14 cellular contexts compared by ENCODE assay signal in genomic region chr22:20953668-20954500, GRCh38. TPM values are rescaled to one million over a fixed set of nuclear protein-coding genes. Genes with fewer than 3 reads are reported as not detected.
DNase-seq lines count a peak whose midpoint lies in the region; ATAC-seq, FAIRE-seq and TF ChIP-seq lines count a peak whose summit lies in the region.
"Had no signal": no experiment of that assay in that cellular context is flagged by ENCODE, and none has a peak within 500 bp of the region (broad histone marks: within the 10 kb centered on the region; RNA-seq: fewer than 3 reads in every experiment).

No MANE protein-coding gene starts in this region.

- no peak for DNase-seq in activated naive CD8-positive, alpha-beta T cell treated with anti-CD3 and anti-CD28 coated beads for 36 hours
- no peak for DNase-seq in activated naive CD8-positive, alpha-beta T cell treated with anti-CD3 and anti-CD28 coated beads, Interleukin-2, amount 50 U/mL, for 24 hours
- DNase-seq in keratinocyte (ENCODE audit: low read depth, low spot score) = peak; percentile 60
- no peak for DNase-seq in upper lobe of right lung
- DNase-seq in brain microvascular endothelial cell = no peak
- DNase-seq in RKO (ENCODE audit: low spot score) = no peak
- DNase-seq in T-helper 2 cell treated with Interferon-gamma antibody and Interleukin-4, amounts not matched to agents 5 μg/mL and 100 μg/mL, for 36 hours (ENCODE audit: low spot score) = no peak
- DNase-seq: activated T-cell treated with anti-CD3 and anti-CD28 coated beads, Interleukin-2, amount 50 U/mL, for 72 hours; hippocampal formation; NCI-H2171 treated with DMSO at 0.1 percent for 48 hours had no signal

- peaks cover 23% of the 10 kb centered on the region for H3K36me3 Mint-ChIP-seq in activated naive CD8-positive, alpha-beta T cell treated with anti-CD3 and anti-CD28 coated beads for 36 hours
- H3K36me3 Mint-ChIP-seq in activated naive CD8-positive, alpha-beta T cell treated with anti-CD3 and anti-CD28 coated beads, Interleukin-2, amount 50 U/mL, for 24 hours (ENCODE audit: low read depth) = peaks cover 25% of the 10 kb centered on the region
- peaks cover 34% of the 10 kb centered on the region for H3K36me3 Mint-ChIP-seq in brain
- H3K36me3 Mint-ChIP-seq in T-helper 2 cell treated with Interferon-gamma antibody and Interleukin-4, amounts not matched to agents 5 μg/mL and 100 μg/mL, for 36 hours (ENCODE audit: low read depth) = peaks cover 29% of the 10 kb centered on the region

- no peaks in the 10 kb centered on the region for H3K27me3 ChIP-seq in keratinocyte (ENCODE audit: control insufficient read depth, extremely low read depth, insufficient read depth, low read length)
- H3K27me3 ChIP-seq in upper lobe of right lung = no peaks in the 10 kb centered on the region
- no peaks in the 10 kb centered on the region for H3K27me3 ChIP-seq in brain microvascular endothelial cell (replicated peaks)

- no peak overlapping the region for H2AFZ ChIP-seq in keratinocyte (ENCODE audit: control insufficient read depth, low read length)

- H3K4me3 ChIP-seq in keratinocyte (ENCODE audit: control insufficient read depth in 2 of 3, extremely low read depth in 1 of 3, insufficient read depth in 2 of 3, low read depth in 1 of 3, low read length in 3 of 3) (peak overlapping the region in 2 of 3 experiments; percentile 2 to 36), upper lobe of right lung (no peak overlapping the region), brain microvascular endothelial cell (ENCODE audit: low read depth, low read length) (no peak overlapping the region)

- TF ChIP-seq CTCF in brain (conservative IDR thresholded peaks at IDR 0.05) = no peak
- no peak for TF ChIP-seq CTCF in keratinocyte (optimal IDR thresholded peaks at IDR 0.05 in 1 of 3, IDR thresholded peaks at IDR 0.05 in 1 of 3, conservative IDR thresholded peaks at IDR 0.05 in 1 of 3; ENCODE audit: extremely low read depth in 1 of 3, insufficient read depth in 2 of 3, low read length in 3 of 3)
- TF ChIP-seq CTCF in upper lobe of right lung (IDR thresholded peaks at IDR 0.05) = no peak
- no peak for TF ChIP-seq CTCF in brain microvascular endothelial cell (IDR thresholded peaks at IDR 0.05; ENCODE audit: low read depth, low read length, missing control alignments)

- H4K20me1 ChIP-seq in keratinocyte (ENCODE audit: control insufficient read depth, extremely low read depth, insufficient read depth, low read length) = no peaks in the 10 kb centered on the region

- H3K36me3 ChIP-seq in keratinocyte (ENCODE audit: control insufficient read depth in 2 of 2, extremely low read depth in 1 of 2, insufficient read depth in 2 of 2, low read length in 2 of 2) (peaks cover 6 to 36% of the 10 kb centered on the region in 2 experiments), upper lobe of right lung (peaks cover 39% of the 10 kb centered on the region), brain microvascular endothelial cell (replicated peaks) (peaks cover 36% of the 10 kb centered on the region)

- no peaks in the 10 kb centered on the region for H3K9me3 Mint-ChIP-seq in activated naive CD8-positive, alpha-beta T cell treated with anti-CD3 and anti-CD28 coated beads for 36 hours
- no peaks in the 10 kb centered on the region for H3K9me3 Mint-ChIP-seq in activated naive CD8-positive, alpha-beta T cell treated with anti-CD3 and anti-CD28 coated beads, Interleukin-2, amount 50 U/mL, for 24 hours
- H3K9me3 Mint-ChIP-seq in brain = no peaks in the 10 kb centered on the region
- H3K9me3 Mint-ChIP-seq in T-helper 2 cell treated with Interferon-gamma antibody and Interleukin-4, amounts not matched to agents 5 μg/mL and 100 μg/mL, for 36 hours = no peaks in the 10 kb centered on the region
- H3K9me3 Mint-ChIP-seq: activated T-cell treated with anti-CD3 and anti-CD28 coated beads, Interleukin-2, amount 50 U/mL, for 72 hours had no signal

- H3K9ac ChIP-seq in keratinocyte (ENCODE audit: control insufficient read depth, extremely low read depth, insufficient read depth, low read length) = peak overlapping the region; percentile 60
- H3K9ac ChIP-seq: KMS-11 had no signal

- peak overlapping the region; percentile 62 for H3K27ac Mint-ChIP-seq in activated naive CD8-positive, alpha-beta T cell treated with anti-CD3 and anti-CD28 coated beads for 36 hours
- no peak overlapping the region for H3K27ac Mint-ChIP-seq in activated naive CD8-positive, alpha-beta T cell treated with anti-CD3 and anti-CD28 coated beads, Interleukin-2, amount 50 U/mL, for 24 hours
- H3K27ac Mint-ChIP-seq in brain = peak overlapping the region in 3 of 5 experiments; percentile 30 to 83 (median 41)
- no peak overlapping the region for H3K27ac Mint-ChIP-seq in T-helper 2 cell treated with Interferon-gamma antibody and Interleukin-4, amounts not matched to agents 5 μg/mL and 100 μg/mL, for 36 hours
- H3K27ac Mint-ChIP-seq: activated T-cell treated with anti-CD3 and anti-CD28 coated beads, Interleukin-2, amount 50 U/mL, for 72 hours had no signal

- dilution Hi-C loops in keratinocyte (cut with MboI; ENCODE audit: extremely low pct_ligation_motif_present, low sequenced_read_pairs) = no loop called here

- peak overlapping the region; percentile 88 for H3K27ac ChIP-seq in keratinocyte (ENCODE audit: control insufficient read depth, insufficient read depth, low read length)
- H3K27ac ChIP-seq in upper lobe of right lung = no peak overlapping the region
- H3K27ac ChIP-seq in brain microvascular endothelial cell = no peak overlapping the region
- H3K27ac ChIP-seq: KMS-11 had no signal

- in situ Hi-C loops in brain microvascular endothelial cell (cut with HindIII; ENCODE audit: low pct_ligation_motif_present, low sequenced_read_pairs) = no loop called here

- H3K9me1 ChIP-seq in keratinocyte (ENCODE audit: control insufficient read depth, extremely low read depth, insufficient read depth, low read length) = no peaks in the 10 kb centered on the region

- H3K9me3 ChIP-seq in keratinocyte (ENCODE audit: control insufficient read depth, low read depth, low read length) (no peaks in the 10 kb centered on the region), upper lobe of right lung (no peaks in the 10 kb centered on the region)

- H3K4me1 ChIP-seq in keratinocyte (ENCODE audit: control insufficient read depth, extremely low read depth, insufficient read depth, low read length) (peaks cover 56% of the 10 kb centered on the region), upper lobe of right lung (peaks cover 14% of the 10 kb centered on the region)

- peaks cover 25% of the 10 kb centered on the region for H3K27me3 Mint-ChIP-seq in activated naive CD8-positive, alpha-beta T cell treated with anti-CD3 and anti-CD28 coated beads for 36 hours
- peaks cover 17% of the 10 kb centered on the region for H3K27me3 Mint-ChIP-seq in activated naive CD8-positive, alpha-beta T cell treated with anti-CD3 and anti-CD28 coated beads, Interleukin-2, amount 50 U/mL, for 24 hours
- H3K27me3 Mint-ChIP-seq in brain = peaks cover 29% of the 10 kb centered on the region
- H3K27me3 Mint-ChIP-seq in T-helper 2 cell treated with Interferon-gamma antibody and Interleukin-4, amounts not matched to agents 5 μg/mL and 100 μg/mL, for 36 hours (ENCODE audit: low read depth) = peaks cover 19% of the 10 kb centered on the region

- no peak for ATAC-seq in activated naive CD8-positive, alpha-beta T cell treated with anti-CD3 and anti-CD28 coated beads, Interleukin-2, amount 50 U/mL, for 24 hours
- ATAC-seq in upper lobe of right lung = peak; percentile 7
- ATAC-seq: activated T-cell treated with anti-CD3 and anti-CD28 coated beads, Interleukin-2, amount 50 U/mL, for 72 hours had no signal

- FAIRE-seq in keratinocyte (lab: Jason Lieb, UNC) = peak; percentile 96
- FAIRE-seq: G401.6 had no signal

- intact Hi-C loops in upper lobe of right lung (cut with DNase I) = no loop called here

- H3K79me2 ChIP-seq in keratinocyte (ENCODE audit: control insufficient read depth, insufficient read depth, low read length) = peaks cover 39% of the 10 kb centered on the region

- H3K4me2 ChIP-seq in keratinocyte (ENCODE audit: control insufficient read depth, extremely low read depth, insufficient read depth, low read depth, low read length) = peak overlapping the region; percentile 49
- H3K4me2 ChIP-seq: KMS-11 had no signal

- no peak overlapping the region for H3K4me3 Mint-ChIP-seq in activated naive CD8-positive, alpha-beta T cell treated with anti-CD3 and anti-CD28 coated beads for 36 hours
- no peak overlapping the region for H3K4me3 Mint-ChIP-seq in activated naive CD8-positive, alpha-beta T cell treated with anti-CD3 and anti-CD28 coated beads, Interleukin-2, amount 50 U/mL, for 24 hours
- H3K4me3 Mint-ChIP-seq in brain = no peak overlapping the region
- H3K4me3 Mint-ChIP-seq in T-helper 2 cell treated with Interferon-gamma antibody and Interleukin-4, amounts not matched to agents 5 μg/mL and 100 μg/mL, for 36 hours = no peak overlapping the region
- H3K4me3 Mint-ChIP-seq: activated T-cell treated with anti-CD3 and anti-CD28 coated beads, Interleukin-2, amount 50 U/mL, for 72 hours had no signal

- H3K4me1 Mint-ChIP-seq in activated naive CD8-positive, alpha-beta T cell treated with anti-CD3 and anti-CD28 coated beads for 36 hours = peaks cover 12% of the 10 kb centered on the region
- H3K4me1 Mint-ChIP-seq in activated naive CD8-positive, alpha-beta T cell treated with anti-CD3 and anti-CD28 coated beads, Interleukin-2, amount 50 U/mL, for 24 hours = peaks cover 15% of the 10 kb centered on the region
- H3K4me1 Mint-ChIP-seq in brain = peaks cover 14% of the 10 kb centered on the region
- H3K4me1 Mint-ChIP-seq in T-helper 2 cell treated with Interferon-gamma antibody and Interleukin-4, amounts not matched to agents 5 μg/mL and 100 μg/mL, for 36 hours (ENCODE audit: low read depth) = peaks cover 13% of the 10 kb centered on the region

RNA-seq across cellular contexts. Expression of gene AIFM3, which starts 13.2 kb away (rescaled TPM):
- total RNA-seq in activated naive CD8-positive, alpha-beta T cell treated with anti-CD3 and anti-CD28 coated beads for 36 hours = under 1 TPM in 1 of 2 experiments, not detected in 1; 0.14 TPM
- polyA plus RNA-seq in brain (ENCODE audit: insufficient read depth, low read depth, low replicate concordance) = 33.8 TPM
- 0.56 to 1.1 TPM (median 0.59 TPM) in 3 replicates for polyA plus RNA-seq in keratinocyte
- polyA plus RNA-seq in keratinocyte (2011; ENCODE audit: low read depth) = 0.36 TPM
- polyA plus RNA-seq in keratinocyte (2011; cell fraction: cytosol; rRNA removed) = 0.39 and 1.1 TPM in 2 replicates
- polyA plus RNA-seq in keratinocyte (2011; cell fraction: nucleus; rRNA removed) = 3.4 and 5.3 TPM in 2 replicates
- 0.62 and 0.69 TPM in 2 replicates for polyA plus RNA-seq in keratinocyte (2012; ENCODE audit: low replicate concordance)
- 0.29 to 0.30 TPM in 2 of 3 replicates, not detected in the other for polyA minus RNA-seq in keratinocyte
- polyA minus RNA-seq in keratinocyte (2011; cell fraction: cytosol; rRNA and poly(A)+ RNA removed) = 1.7 TPM
- 1.2 and 1.4 TPM in 2 replicates for polyA minus RNA-seq in keratinocyte (2011; cell fraction: nucleus; rRNA and poly(A)+ RNA removed)
- 5.7 TPM for total RNA-seq in upper lobe of right lung
- total RNA-seq: RPMI7951 had no signal

RNA-seq across cellular contexts. Expression of gene LZTR1, which starts 28.2 kb away (rescaled TPM):
- total RNA-seq in activated naive CD8-positive, alpha-beta T cell treated with anti-CD3 and anti-CD28 coated beads for 36 hours = 10 to 100 TPM; 32.4 to 39.2 TPM
- polyA plus RNA-seq in brain (ENCODE audit: insufficient read depth, low read depth, low replicate concordance) (25.4 TPM), keratinocyte (36.3 to 41.6 TPM (median 37.0 TPM) in 3 replicates)
- 62.8 TPM for polyA plus RNA-seq in keratinocyte (2011; ENCODE audit: low read depth)
- polyA plus RNA-seq in keratinocyte (2011; cell fraction: cytosol; rRNA removed) = 16.8 and 24.3 TPM in 2 replicates
- 197 and 198 TPM in 2 replicates for polyA plus RNA-seq in keratinocyte (2011; cell fraction: nucleus; rRNA removed)
- 21.9 and 28.0 TPM in 2 replicates for polyA plus RNA-seq in keratinocyte (2012; ENCODE audit: low replicate concordance)
- polyA minus RNA-seq in keratinocyte = 41.7 to 114 TPM (median 62.4 TPM) in 3 replicates
- polyA minus RNA-seq in keratinocyte (2011; cell fraction: cytosol; rRNA and poly(A)+ RNA removed) = 21.5 TPM
- 54.1 and 60.0 TPM in 2 replicates for polyA minus RNA-seq in keratinocyte (2011; cell fraction: nucleus; rRNA and poly(A)+ RNA removed)
- 56.7 TPM for total RNA-seq in upper lobe of right lung

RNA-seq across cellular contexts. Expression of gene CRKL, which starts 36.7 kb away (rescaled TPM):
- total RNA-seq in activated naive CD8-positive, alpha-beta T cell treated with anti-CD3 and anti-CD28 coated beads for 36 hours = 10 to 100 TPM; 82.1 to 82.2 TPM
- 39.0 TPM for polyA plus RNA-seq in brain (ENCODE audit: insufficient read depth, low read depth, low replicate concordance)
- polyA plus RNA-seq in keratinocyte = 25.0 to 33.4 TPM (median 32.1 TPM) in 3 replicates
- polyA plus RNA-seq in keratinocyte (2011; ENCODE audit: low read depth) = 20.1 TPM
- polyA plus RNA-seq in keratinocyte (2011; cell fraction: cytosol; rRNA removed) = 25.7 and 32.5 TPM in 2 replicates
- 45.7 and 47.1 TPM in 2 replicates for polyA plus RNA-seq in keratinocyte (2011; cell fraction: nucleus; rRNA removed)
- polyA plus RNA-seq in keratinocyte (2012; ENCODE audit: low replicate concordance) = 38.4 and 43.5 TPM in 2 replicates
- 38.7 to 48.3 TPM (median 46.5 TPM) in 3 replicates for polyA minus RNA-seq in keratinocyte
- 36.8 TPM for polyA minus RNA-seq in keratinocyte (2011; cell fraction: cytosol; rRNA and poly(A)+ RNA removed)
- 26.8 and 44.1 TPM in 2 replicates for polyA minus RNA-seq in keratinocyte (2011; cell fraction: nucleus; rRNA and poly(A)+ RNA removed)
- total RNA-seq in upper lobe of right lung = 60.8 TPM

RNA-seq across cellular contexts. Expression of gene THAP7, which starts 48.0 kb away (rescaled TPM):
- total RNA-seq in activated naive CD8-positive, alpha-beta T cell treated with anti-CD3 and anti-CD28 coated beads for 36 hours = 10 to 100 TPM; 34.3 to 34.5 TPM
- polyA plus RNA-seq in brain (ENCODE audit: insufficient read depth, low read depth, low replicate concordance) = 57.9 TPM
- 10.4 to 14.8 TPM (median 14.2 TPM) in 3 replicates for polyA plus RNA-seq in keratinocyte
- polyA plus RNA-seq in keratinocyte (2011; ENCODE audit: low read depth) = 11.7 TPM
- polyA plus RNA-seq in keratinocyte (2011; cell fraction: cytosol; rRNA removed) = 5.6 and 10.7 TPM in 2 replicates
- polyA plus RNA-seq in keratinocyte (2011; cell fraction: nucleus; rRNA removed) = 11.0 and 12.6 TPM in 2 replicates
- polyA plus RNA-seq in keratinocyte (2012; ENCODE audit: low replicate concordance) = 7.7 and 14.4 TPM in 2 replicates
- polyA minus RNA-seq in keratinocyte = 4.3 to 6.5 TPM (median 6.4 TPM) in 3 replicates
- 6.7 TPM for polyA minus RNA-seq in keratinocyte (2011; cell fraction: cytosol; rRNA and poly(A)+ RNA removed)
- polyA minus RNA-seq in keratinocyte (2011; cell fraction: nucleus; rRNA and poly(A)+ RNA removed) = 3.2 and 4.9 TPM in 2 replicates
- total RNA-seq in upper lobe of right lung = 22.0 TPM

Comparison
In these comparisons a context has a peak if more than half of its experiments do, and no peak if none do; other contexts are left out.
1. H3K27ac Mint-ChIP-seq: peak in activated naive CD8-positive, alpha-beta T cell treated with anti-CD3 and anti-CD28 coated beads for 36 hours (single experiment) and brain (3 of 5); none in activated naive CD8-positive, alpha-beta T cell treated with anti-CD3 and anti-CD28 coated beads, Interleukin-2, amount 50 U/mL, for 24 hours (single experiment) and T-helper 2 cell treated with Interferon-gamma antibody and Interleukin-4, amounts not matched to agents 5 μg/mL and 100 μg/mL, for 36 hours (single experiment).
2. H3K4me3 ChIP-seq: peak in keratinocyte (2 of 3); none in upper lobe of right lung (single experiment) and brain microvascular endothelial cell (single experiment).